In genomic region chr16:1651055-1651454, GRCh38 we compare ENCODE assay signal across 1 cellular context.
TF ChIP-seq lines count a peak whose summit lies in the region.

No MANE protein-coding gene starts in this region.

TF ChIP-seq in K562, 482 proteins besides CTCF, POLR2A, EP300 and RAD21:
- TF ChIP-seq HDGF (IDR thresholded peaks at IDR 0.05) (no peak), TBL1XR1 (IDR thresholded peaks at IDR 0.05; ENCODE audit: low read length in 2 of 2) (no peak), ZBTB33 (CRISPR knock-in tag; IDR thresholded peaks at IDR 0.05) (0 out of 2 replicates have a peak, but pooled peaks have one; percentile 31), RBM14 (IDR thresholded peaks at IDR 0.05; ENCODE audit: borderline replicate concordance, insufficient read depth, low read depth, low read length) (no peak), ZNF165 (CRISPR knock-in tag; IDR thresholded peaks at IDR 0.05; ENCODE audit: borderline replicate concordance) (no peak), TEAD2 (tag; IDR thresholded peaks at IDR 0.05) (no peak), TRIM24 (IDR thresholded peaks at IDR 0.05) (no peak), ZNF143 (CRISPR knock-in tag; IDR thresholded peaks at IDR 0.05) (no peak), ZNF695 (CRISPR knock-in tag; IDR thresholded peaks at IDR 0.05) (no peak), ZNF707 (CRISPR knock-in tag; conservative IDR thresholded peaks at IDR 0.05) (no peak), STAT6 (CRISPR knock-in tag; IDR thresholded peaks at IDR 0.05) (no peak), COPS2 (conservative IDR thresholded peaks at IDR 0.05) (no peak), FIP1L1 (IDR thresholded peaks at IDR 0.05; ENCODE audit: low read depth, low read length, poor library complexity, severe bottlenecking) (no peak), AFF1 (IDR thresholded peaks at IDR 0.05; ENCODE audit: low read depth in 1 of 2, partially characterized antibody in 2 of 2) (no peak), NR2C2 (CRISPR knock-in tag; IDR thresholded peaks at IDR 0.05) (no peak), NR2C2 (tag; IDR thresholded peaks at IDR 0.05) (no peak), HCFC1 (IDR thresholded peaks at IDR 0.05; ENCODE audit: low read depth, low read length) (no peak), FUS (optimal IDR thresholded peaks at IDR 0.05; ENCODE audit: low read depth, low read length) (no peak), TFAP4 (CRISPR knock-in tag; IDR thresholded peaks at IDR 0.05; ENCODE audit: borderline replicate concordance) (no peak), USF1 (CRISPR knock-in tag; IDR thresholded peaks at IDR 0.05) (peak; percentile 9; the same call in 1 of the 2 replicates), RB1 (IDR thresholded peaks at IDR 0.05; ENCODE audit: low read depth) (no peak), POLR2H (tag; IDR thresholded peaks at IDR 0.05; ENCODE audit: low read depth) (no peak), ZNF217 (CRISPR knock-in tag; IDR thresholded peaks at IDR 0.05) (peak; percentile 19; the same call in 1 of the 2 replicates), CBX5 (IDR thresholded peaks at IDR 0.05; ENCODE audit: borderline replicate concordance, low read depth) (peak; percentile 54; the same call in 1 of the 2 replicates), HES1 (IDR thresholded peaks at IDR 0.05; ENCODE audit: low read depth) (no peak), NR4A1 (CRISPR knock-in tag; IDR thresholded peaks at IDR 0.05) (no peak), NR4A1 (tag; IDR thresholded peaks at IDR 0.05) (no peak), ZBTB11 (CRISPR knock-in tag; IDR thresholded peaks at IDR 0.05) (no peak), NR0B1 (IDR thresholded peaks at IDR 0.05; ENCODE audit: partially characterized antibody) (no peak), NCOA4 (IDR thresholded peaks at IDR 0.05; ENCODE audit: partially characterized antibody) (no peak), NFIX (CRISPR knock-in tag; IDR thresholded peaks at IDR 0.05; ENCODE audit: low read depth) (no peak), ZSCAN29 (IDR thresholded peaks at IDR 0.05) (no peak), ZNF140 (CRISPR knock-in tag; IDR thresholded peaks at IDR 0.05) (no peak), POLR2AphosphoS5 (IDR thresholded peaks at IDR 0.05; ENCODE audit: control insufficient read depth, insufficient read depth, low read depth, low read length) (no peak), SIN3B (IDR thresholded peaks at IDR 0.05; ENCODE audit: low read depth) (no peak; the same call in 1 of the 2 replicates), PYGO2 (tag; IDR thresholded peaks at IDR 0.05) (no peak), GTF2F1 (IDR thresholded peaks at IDR 0.05; ENCODE audit: low read depth, low read length) (no peak), TCF7 (IDR thresholded peaks at IDR 0.05; ENCODE audit: borderline replicate concordance) (no peak), ATF2 (CRISPR knock-in tag; IDR thresholded peaks at IDR 0.05) (peak; percentile 35; the same call in 1 of the 2 replicates), DLX4 (CRISPR knock-in tag; IDR thresholded peaks at IDR 0.05) (no peak), CREB3 (tag; conservative IDR thresholded peaks at IDR 0.05; ENCODE audit: low read depth) (no peak), ZNF316 (IDR thresholded peaks at IDR 0.05) (no peak), POLR3A (IDR thresholded peaks at IDR 0.05; ENCODE audit: borderline replicate concordance, extremely low read depth, insufficient read depth, insufficient read length) (no peak), GATAD2A (IDR thresholded peaks at IDR 0.05) (no peak), XRCC4 (IDR thresholded peaks at IDR 0.05; ENCODE audit: extremely low read depth, insufficient read depth, insufficient read length) (no peak)
